1 cellular context compared by ENCODE assay signal in the genomic region with DNA sequence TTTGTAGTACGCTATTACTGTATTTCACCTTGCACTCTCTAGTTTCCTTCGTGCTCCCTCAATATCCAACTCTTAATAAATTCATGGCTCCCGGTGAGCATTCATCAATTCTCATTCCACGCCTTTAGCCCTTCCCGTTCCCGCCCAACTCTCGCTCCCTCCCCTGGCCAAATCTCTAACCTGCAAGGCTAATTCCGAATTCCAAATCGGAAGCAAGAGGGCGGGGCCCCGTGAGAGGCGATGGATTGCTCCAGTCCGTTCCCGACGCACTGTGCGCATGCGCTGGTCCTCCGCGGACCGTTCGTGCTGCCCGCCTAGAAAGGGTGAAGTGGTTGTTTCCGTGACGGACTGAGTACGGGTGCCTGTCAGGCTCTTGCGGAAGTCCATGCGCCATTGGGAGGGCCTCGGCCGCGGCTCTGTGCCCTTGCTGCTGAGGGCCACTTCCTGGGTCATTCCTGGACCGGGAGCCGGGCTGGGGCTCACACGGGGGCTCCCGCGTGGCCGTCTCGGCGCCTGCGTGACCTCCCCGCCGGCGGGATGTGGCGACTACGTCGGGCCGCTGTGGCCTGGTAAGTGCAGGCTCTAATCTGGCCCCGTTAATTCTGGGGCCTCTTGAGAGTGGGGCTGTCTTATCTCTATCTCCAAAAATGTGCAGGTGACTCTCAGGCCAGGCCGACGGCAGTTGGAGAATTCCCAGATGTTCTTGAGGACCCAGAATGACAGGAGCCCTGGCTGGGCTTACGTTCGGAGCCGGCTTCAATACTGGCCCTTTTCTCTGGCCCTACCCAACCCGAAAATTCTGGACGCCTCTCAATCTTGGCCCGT.
A peak's percentile ranks its signal among the peaks of the same experiment; 100 is the strongest.
TF ChIP-seq lines count a peak whose summit lies in the region.

A gene with protein sequence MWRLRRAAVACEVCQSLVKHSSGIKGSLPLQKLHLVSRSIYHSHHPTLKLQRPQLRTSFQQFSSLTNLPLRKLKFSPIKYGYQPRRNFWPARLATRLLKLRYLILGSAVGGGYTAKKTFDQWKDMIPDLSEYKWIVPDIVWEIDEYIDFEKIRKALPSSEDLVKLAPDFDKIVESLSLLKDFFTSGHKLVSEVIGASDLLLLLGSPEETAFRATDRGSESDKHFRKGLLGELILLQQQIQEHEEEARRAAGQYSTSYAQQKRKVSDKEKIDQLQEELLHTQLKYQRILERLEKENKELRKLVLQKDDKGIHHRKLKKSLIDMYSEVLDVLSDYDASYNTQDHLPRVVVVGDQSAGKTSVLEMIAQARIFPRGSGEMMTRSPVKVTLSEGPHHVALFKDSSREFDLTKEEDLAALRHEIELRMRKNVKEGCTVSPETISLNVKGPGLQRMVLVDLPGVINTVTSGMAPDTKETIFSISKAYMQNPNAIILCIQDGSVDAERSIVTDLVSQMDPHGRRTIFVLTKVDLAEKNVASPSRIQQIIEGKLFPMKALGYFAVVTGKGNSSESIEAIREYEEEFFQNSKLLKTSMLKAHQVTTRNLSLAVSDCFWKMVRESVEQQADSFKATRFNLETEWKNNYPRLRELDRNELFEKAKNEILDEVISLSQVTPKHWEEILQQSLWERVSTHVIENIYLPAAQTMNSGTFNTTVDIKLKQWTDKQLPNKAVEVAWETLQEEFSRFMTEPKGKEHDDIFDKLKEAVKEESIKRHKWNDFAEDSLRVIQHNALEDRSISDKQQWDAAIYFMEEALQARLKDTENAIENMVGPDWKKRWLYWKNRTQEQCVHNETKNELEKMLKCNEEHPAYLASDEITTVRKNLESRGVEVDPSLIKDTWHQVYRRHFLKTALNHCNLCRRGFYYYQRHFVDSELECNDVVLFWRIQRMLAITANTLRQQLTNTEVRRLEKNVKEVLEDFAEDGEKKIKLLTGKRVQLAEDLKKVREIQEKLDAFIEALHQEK (plus strand): TSS at position 368 of the 825 bp plus-strand sequence. CDS start 170 bp downstream, at position 538.

TF ChIP-seq in HEK293, 187 proteins besides CTCF, POLR2A, EP300 and RAD21 (continued from another document):
- TF ChIP-seq, protein P1, sequence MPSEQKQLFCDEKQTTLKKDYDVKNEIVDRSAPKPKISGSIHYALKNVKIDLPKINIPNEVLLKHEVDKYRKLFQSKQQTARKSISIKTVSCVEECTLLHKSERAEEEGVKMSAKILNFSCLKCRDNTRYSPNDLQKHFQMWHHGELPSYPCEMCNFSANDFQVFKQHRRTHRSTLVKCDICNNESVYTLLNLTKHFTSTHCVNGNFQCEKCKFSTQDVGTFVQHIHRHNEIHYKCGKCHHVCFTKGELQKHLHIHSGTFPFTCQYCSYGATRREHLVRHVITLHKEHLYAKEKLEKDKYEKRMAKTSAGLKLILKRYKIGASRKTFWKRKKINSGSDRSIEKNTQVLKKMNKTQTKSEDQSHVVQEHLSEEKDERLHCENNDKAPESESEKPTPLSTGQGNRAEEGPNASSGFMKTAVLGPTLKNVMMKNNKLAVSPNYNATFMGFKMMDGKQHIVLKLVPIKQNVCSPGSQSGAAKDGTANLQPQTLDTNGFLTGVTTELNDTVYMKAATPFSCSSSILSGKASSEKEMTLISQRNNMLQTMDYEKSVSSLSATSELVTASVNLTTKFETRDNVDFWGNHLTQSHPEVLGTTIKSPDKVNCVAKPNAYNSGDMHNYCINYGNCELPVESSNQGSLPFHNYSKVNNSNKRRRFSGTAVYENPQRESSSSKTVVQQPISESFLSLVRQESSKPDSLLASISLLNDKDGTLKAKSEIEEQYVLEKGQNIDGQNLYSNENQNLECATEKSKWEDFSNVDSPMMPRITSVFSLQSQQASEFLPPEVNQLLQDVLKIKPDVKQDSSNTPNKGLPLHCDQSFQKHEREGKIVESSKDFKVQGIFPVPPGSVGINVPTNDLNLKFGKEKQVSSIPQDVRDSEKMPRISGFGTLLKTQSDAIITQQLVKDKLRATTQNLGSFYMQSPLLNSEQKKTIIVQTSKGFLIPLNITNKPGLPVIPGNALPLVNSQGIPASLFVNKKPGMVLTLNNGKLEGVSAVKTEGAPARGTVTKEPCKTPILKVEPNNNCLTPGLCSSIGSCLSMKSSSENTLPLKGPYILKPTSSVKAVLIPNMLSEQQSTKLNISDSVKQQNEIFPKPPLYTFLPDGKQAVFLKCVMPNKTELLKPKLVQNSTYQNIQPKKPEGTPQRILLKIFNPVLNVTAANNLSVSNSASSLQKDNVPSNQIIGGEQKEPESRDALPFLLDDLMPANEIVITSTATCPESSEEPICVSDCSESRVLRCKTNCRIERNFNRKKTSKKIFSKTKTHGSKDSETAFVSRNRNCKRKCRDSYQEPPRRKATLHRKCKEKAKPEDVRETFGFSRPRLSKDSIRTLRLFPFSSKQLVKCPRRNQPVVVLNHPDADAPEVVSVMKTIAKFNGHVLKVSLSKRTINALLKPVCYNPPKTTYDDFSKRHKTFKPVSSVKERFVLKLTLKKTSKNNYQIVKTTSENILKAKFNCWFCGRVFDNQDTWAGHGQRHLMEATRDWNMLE (tag by site-specific recombination; conservative IDR thresholded peaks at IDR 0.05; ENCODE audit: low read depth) = peak; percentile 57; the same call in 1 of the 2 replicates
- TF ChIP-seq ZBTB20 (tag by site-specific recombination; IDR thresholded peaks at IDR 0.05) = peak; percentile 29; the same call in 1 of the 2 replicates
- TF ChIP-seq YY1 (tag by site-specific recombination; IDR thresholded peaks at IDR 0.05) = peak; percentile 86
